ENCODE assay signal across 1 cellular context in genomic region chr1:173280899-173281660, GRCh38.
TF ChIP-seq lines count a peak whose summit lies in the region.

No MANE protein-coding gene starts in this region.

TF ChIP-seq in SK-N-SH treated with all-trans-retinoic acid at 6 μM for 48 hours, 23 proteins besides CTCF, POLR2A, EP300 and RAD21 (continued from another document):
- TF ChIP-seq ISL1 (CRISPR knock-in tag; IDR thresholded peaks at IDR 0.05), result no peak
- no peak for TF ChIP-seq TOX (CRISPR knock-in tag; IDR thresholded peaks at IDR 0.05; ENCODE audit: borderline replicate concordance)
- TF ChIP-seq PPARA (CRISPR knock-in tag; IDR thresholded peaks at IDR 0.05; ENCODE audit: borderline replicate concordance), result no peak
- no peak for TF ChIP-seq ZFP3 (CRISPR knock-in tag; IDR thresholded peaks at IDR 0.05)
- no peak for TF ChIP-seq TCF4 (CRISPR knock-in tag; IDR thresholded peaks at IDR 0.05; ENCODE audit: borderline replicate concordance)
